ENCODE assay signal across 19 cellular contexts in the genomic region with DNA sequence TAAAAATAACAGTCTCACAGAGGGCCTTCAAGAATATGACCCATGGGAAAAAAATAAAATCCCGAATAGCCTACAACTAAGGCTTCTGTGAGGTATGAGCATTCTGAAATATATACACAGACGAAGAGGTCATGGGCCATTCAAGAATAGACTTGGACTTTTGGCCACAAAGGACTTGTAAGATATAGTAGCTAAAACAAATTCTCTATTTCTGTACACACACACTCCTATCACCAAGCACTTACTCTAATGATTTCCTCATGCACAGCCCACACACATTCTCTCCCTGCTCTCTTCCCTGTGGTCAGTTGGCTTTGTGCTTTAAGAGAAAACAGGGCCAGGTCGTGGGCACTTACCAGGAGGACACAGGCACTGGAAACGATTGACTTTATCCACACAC.
DNase-seq lines count a peak whose midpoint lies in the region; ATAC-seq, FAIRE-seq and TF ChIP-seq lines count a peak whose summit lies in the region.
"Had no signal": no experiment of that assay in that cellular context is flagged by ENCODE, and none has a peak within 500 bp of the region (broad histone marks: within the 10 kb centered on the region; RNA-seq: fewer than 3 reads in every experiment).

No MANE protein-coding gene starts in this region.

- peaks cover 32% of the 10 kb centered on the region for H3K36me3 Mint-ChIP-seq in effector memory CD8-positive, alpha-beta T cell (ENCODE audit: insufficient read depth)

- H3K27ac Mint-ChIP-seq in effector memory CD8-positive, alpha-beta T cell = no peak overlapping the region
- H3K27ac Mint-ChIP-seq: activated CD4-positive, alpha-beta memory T cell treated with anti-CD3 and anti-CD28 coated beads, Interleukin-2, amount 10 ng/mL, durations not matched to agents 7 days and 5 days; activated T-cell treated with anti-CD3 and anti-CD28 coated beads, Interleukin-2, amount 50 U/mL, for 72 hours; CD8-positive, alpha-beta T cell had no signal

- H3K4me1 ChIP-seq in liver (ENCODE audit: control insufficient read depth in 4 of 4, insufficient read depth in 4 of 4, low read length in 3 of 4) = peaks cover 2 to 59% (median 44%) of the 10 kb centered on the region in 4 donors
- H3K4me1 ChIP-seq in HepG2 (ENCODE audit: insufficient read depth, low read length) = peaks cover 24% of the 10 kb centered on the region
- H3K4me1 ChIP-seq in mesenchymal stem cell (ENCODE audit: control insufficient read depth, insufficient read depth, low read depth, low read length) = peaks cover 7% of the 10 kb centered on the region
- H3K4me1 ChIP-seq: A549, colonic mucosa had no signal

- 56% methylated on average over 4 of the region's 4 CpGs for WGBS in liver
- WGBS in HepG2 (ENCODE audit: low lambda C conversion rate) = 81% methylated on average over 4 of the region's 4 CpGs
- WGBS in mesenchymal stem cell = 89% methylated on average over 4 of the region's 4 CpGs

- no peak overlapping the region for H3K14ac ChIP-seq in mesenchymal stem cell (ENCODE audit: low read length in 2 of 2)

- TF ChIP-seq CTCF in liver (IDR thresholded peaks at IDR 0.05; ENCODE audit: low read depth, low read length, missing input control) (no peak), HepG2 (CRISPR knock-in tag; IDR thresholded peaks at IDR 0.05) (no peak), GM13976 (IDR thresholded peaks at IDR 0.05; ENCODE audit: borderline replicate concordance, control extremely low read depth, extremely low read depth, insufficient read depth, missing control alignments) (no peak)

- no peak for TF ChIP-seq POLR2A in HepG2 (IDR thresholded peaks at IDR 0.05; ENCODE audit: insufficient read depth in 1 of 2, low read depth in 2 of 2, low read length in 2 of 2)

- H3K79me2 ChIP-seq in HepG2 (ENCODE audit: insufficient read depth, low read length) = no peaks in the 10 kb centered on the region

- H3K27me3 ChIP-seq in liver (ENCODE audit: control insufficient read depth in 4 of 4, insufficient read depth in 4 of 4, low read length in 3 of 4) (no peaks in the 10 kb centered on the region), HepG2 (ENCODE audit: control insufficient read depth in 1 of 2, insufficient read depth in 2 of 2, low read length in 2 of 2) (no peaks in the 10 kb centered on the region), mesenchymal stem cell (ENCODE audit: control insufficient read depth in 1 of 2, insufficient read depth in 1 of 2, low read length in 2 of 2) (no peaks in the 10 kb centered on the region)
- H3K27me3 ChIP-seq: colonic mucosa had no signal

- no peak overlapping the region for H4K8ac ChIP-seq in mesenchymal stem cell (ENCODE audit: low read length)

- no peak overlapping the region for H3K9ac ChIP-seq in liver (ENCODE audit: low read depth in 1 of 2, low read length in 2 of 2)
- H3K9ac ChIP-seq in HepG2 (ENCODE audit: insufficient read depth, low read depth, low read length) = no peak overlapping the region
- H3K9ac ChIP-seq in mesenchymal stem cell (ENCODE audit: low read length) = peak overlapping the region; percentile 34

- H3K4ac ChIP-seq in mesenchymal stem cell (ENCODE audit: low read depth in 1 of 2, low read length in 2 of 2) = no peak overlapping the region

- H2AFZ ChIP-seq in HepG2 (ENCODE audit: low read length) = no peak overlapping the region
- H2AFZ ChIP-seq in mesenchymal stem cell (ENCODE audit: low read depth, low read length) = no peak overlapping the region

- no peaks in the 10 kb centered on the region for H3K9me3 Mint-ChIP-seq in effector memory CD8-positive, alpha-beta T cell
- H3K9me3 Mint-ChIP-seq: activated CD4-positive, alpha-beta memory T cell treated with anti-CD3 and anti-CD28 coated beads, Interleukin-2, amount 10 ng/mL, durations not matched to agents 7 days and 5 days; activated T-cell treated with anti-CD3 and anti-CD28 coated beads, Interleukin-2, amount 50 U/mL, for 72 hours; CD8-positive, alpha-beta T cell had no signal

- in situ Hi-C loops in HepG2 (cut with HindIII; ENCODE audit: extremely low pct_ligation_motif_present, low pct_unique_long_range_greater_than_20kb) = loop anchor here (10.0 kb wide), 1 partner anchor 91 kb away; no protein-coding TSS in a partner anchor
- in situ Hi-C loops in GM13976 (cut with MboI; ENCODE audit: low sequenced_read_pairs, unreplicated experiment) = no loop called here

- CTCF ChIA-PET in HepG2 (lab: Yijun Ruan, JAX; ENCODE audit: low intra/inter-chr PET ratio, low total read pairs) = interaction anchor here (2.8 kb wide), 1 partner anchor 80 kb away, joined by 11 read pairs; no protein-coding TSS in a partner anchor

- POLR2A ChIA-PET in HepG2 (lab: Yijun Ruan, JAX) = no interaction called here

- TF ChIP-seq EP300 in HepG2 (IDR thresholded peaks at IDR 0.05; ENCODE audit: low read depth in 2 of 2, low read length in 2 of 2) (no peak), HepG2 (CRISPR knock-in tag; IDR thresholded peaks at IDR 0.05; ENCODE audit: borderline replicate concordance) (no peak)

- DNase-seq in HepG2 (ENCODE audit: low spot score) (no peak), fibroblast of gingiva (ENCODE audit: low read depth) (peak; percentile 66), mesenchymal stem cell (peak; percentile 27), T-helper 9 cell (no peak), GM13976 (ENCODE audit: low spot score) (no peak), substantia nigra (lab: John Stamatoyannopoulos, UW) (no peak)
- no peak for DNase-seq in effector memory CD8-positive, alpha-beta T cell
- DNase-seq: activated CD4-positive, alpha-beta memory T cell treated with anti-CD3 and anti-CD28 coated beads, Interleukin-2, amount 10 ng/mL, durations not matched to agents 7 days and 5 days; activated T-cell treated with anti-CD3 and anti-CD28 coated beads, Interleukin-2, amount 50 U/mL, for 72 hours; CD8-positive, alpha-beta T cell; colonic mucosa; DMS79; NCI-H69; nucleus accumbens; stimulated activated CD4-positive, alpha-beta T cell treated with anti-CD3 and anti-CD28 coated beads, Interleukin-4, amount 100 ng/mL, for 24 hours had no signal

- no peak overlapping the region for H3K18ac ChIP-seq in mesenchymal stem cell (ENCODE audit: low read depth in 1 of 2, low read length in 2 of 2)

- no peak overlapping the region for H3K4me3 Mint-ChIP-seq in effector memory CD8-positive, alpha-beta T cell
- H3K4me3 Mint-ChIP-seq: activated CD4-positive, alpha-beta memory T cell treated with anti-CD3 and anti-CD28 coated beads, Interleukin-2, amount 10 ng/mL, durations not matched to agents 7 days and 5 days; activated T-cell treated with anti-CD3 and anti-CD28 coated beads, Interleukin-2, amount 50 U/mL, for 72 hours; CD8-positive, alpha-beta T cell; type B pancreatic cell had no signal

- BruUV-seq in HepG2 (replicated peaks; lab: Mats Ljungman, UMichigan) = no TSS peak

- no peak overlapping the region for H2BK12ac ChIP-seq in mesenchymal stem cell (ENCODE audit: low read length in 2 of 2)

- H3K4me3 ChIP-seq in liver (ENCODE audit: low read depth in 1 of 3, low read length in 3 of 3) (no peak overlapping the region), HepG2 (replicated peaks in 1 of 3; ENCODE audit: insufficient read depth in 1 of 3, low read depth in 2 of 3, low read length in 3 of 3) (no peak overlapping the region), mesenchymal stem cell (ENCODE audit: insufficient read depth in 1 of 2, low read depth in 1 of 2, low read length in 2 of 2) (no peak overlapping the region)
- H3K4me3 ChIP-seq: A549, colonic mucosa, skin epidermis had no signal

- H4K20me1 ChIP-seq in HepG2 (ENCODE audit: insufficient read depth, low read length) = no peaks in the 10 kb centered on the region

- intact Hi-C loops in HepG2 (cut with micrococcal nuclease; ENCODE audit: unreplicated experiment) = loop anchor here (10.0 kb wide), 1 partner anchor 161 kb away; no protein-coding TSS in a partner anchor

- H2BK5ac ChIP-seq in mesenchymal stem cell (ENCODE audit: low read depth, low read length, poor library complexity, severe bottlenecking) = no peak overlapping the region

- H3K27ac ChIP-seq in liver (ENCODE audit: low read depth in 1 of 2, low read length in 2 of 2) (peak overlapping the region in 1 of 2 donors; percentile 0), HepG2 (ENCODE audit: extremely low read length, insufficient read depth, low read length) (no peak overlapping the region), mesenchymal stem cell (ENCODE audit: low read length, poor library complexity, severe bottlenecking) (no peak overlapping the region), substantia nigra (ENCODE audit: low read depth, low read length, poor library complexity, severe bottlenecking) (no peak overlapping the region)
- H3K27ac ChIP-seq: A549, colonic mucosa, skin epidermis had no signal

- peaks cover 5 to 8% of the 10 kb centered on the region in 2 donors for H3K4me1 Mint-ChIP-seq in effector memory CD8-positive, alpha-beta T cell (ENCODE audit: low read depth in 2 of 2)

- H4K91ac ChIP-seq in mesenchymal stem cell (ENCODE audit: low read length) = no peak overlapping the region

- H3K79me1 ChIP-seq in mesenchymal stem cell (replicated peaks; ENCODE audit: low read length, poor library complexity, severe bottlenecking) = peaks cover 18% of the 10 kb centered on the region

- no peak overlapping the region for H3K23ac ChIP-seq in mesenchymal stem cell (ENCODE audit: low read length in 2 of 2)

- H3K4me2 ChIP-seq in HepG2 (ENCODE audit: low read depth, low read length) = no peak overlapping the region
- H3K4me2 ChIP-seq in mesenchymal stem cell (ENCODE audit: low read length, poor library complexity, severe bottlenecking) = no peak overlapping the region
- H3K4me2 ChIP-seq: A549 had no signal

- H3K27me3 Mint-ChIP-seq in effector memory CD8-positive, alpha-beta T cell = no peaks in the 10 kb centered on the region
- H3K27me3 Mint-ChIP-seq: activated CD4-positive, alpha-beta memory T cell treated with anti-CD3 and anti-CD28 coated beads, Interleukin-2, amount 10 ng/mL, durations not matched to agents 7 days and 5 days; type B pancreatic cell had no signal

- H2BK120ac ChIP-seq in mesenchymal stem cell (ENCODE audit: low read depth, low read length) = no peak overlapping the region

- H3K9me3 ChIP-seq in liver (ENCODE audit: control insufficient read depth in 4 of 4, low read length in 3 of 4) (no peaks in the 10 kb centered on the region), HepG2 (ENCODE audit: low read length) (no peaks in the 10 kb centered on the region), mesenchymal stem cell (ENCODE audit: control insufficient read depth, low read length) (no peaks in the 10 kb centered on the region)
- H3K9me3 ChIP-seq: A549, colonic mucosa had no signal

- H2BK15ac ChIP-seq in mesenchymal stem cell (ENCODE audit: low read depth, poor library complexity, severe bottlenecking) = no peak overlapping the region

- no peak for TF ChIP-seq RAD21 in liver (IDR thresholded peaks at IDR 0.05)
- TF ChIP-seq RAD21 in HepG2 (CRISPR knock-in tag; IDR thresholded peaks at IDR 0.05) = no peak

- no peak for FAIRE-seq in HepG2 (lab: Jason Lieb, UNC)
- FAIRE-seq: A549 had no signal

- no peak for ATAC-seq in HepG2
- no peak for ATAC-seq in effector memory CD8-positive, alpha-beta T cell (replicated peaks)
- ATAC-seq: A549; activated T-cell treated with anti-CD3 and anti-CD28 coated beads, Interleukin-2, amount 50 U/mL, for 72 hours; CD8-positive, alpha-beta T cell had no signal

- no peak overlapping the region for H2AK5ac ChIP-seq in mesenchymal stem cell (ENCODE audit: low read length, severe bottlenecking)

- peaks cover 3 to 26% (median 20%) of the 10 kb centered on the region in 4 donors for H3K36me3 ChIP-seq in liver (ENCODE audit: control insufficient read depth in 4 of 4, insufficient read depth in 3 of 4, low read depth in 1 of 4, low read length in 3 of 4)
- H3K36me3 ChIP-seq in HepG2 (replicated peaks in 1 of 2; ENCODE audit: control insufficient read depth in 1 of 2, insufficient read depth in 2 of 2, low read length in 2 of 2) = peaks cover 6 to 16% of the 10 kb centered on the region in 2 experiments
- peaks cover 18 to 87% of the 10 kb centered on the region in 2 experiments for H3K36me3 ChIP-seq in mesenchymal stem cell (ENCODE audit: control insufficient read depth in 1 of 2, insufficient read depth in 2 of 2, low read depth in 1 of 2, low read length in 2 of 2)
- H3K36me3 ChIP-seq: colonic mucosa had no signal

Comparison
In these comparisons a context has a peak if more than half of its experiments do, and no peak if none do; other contexts are left out.
1. DNase-seq: peak in fibroblast of gingiva (single experiment) and mesenchymal stem cell (single experiment); none in HepG2 (single experiment), T-helper 9 cell (single experiment), GM13976 (single experiment), substantia nigra (0 of 49) and effector memory CD8-positive, alpha-beta T cell (0 of 3).